Comparison of ENCODE assay signal across 20 cellular contexts in genomic region chr6:127346512-127346911, GRCh38.
"Had no signal": no experiment of that assay in that cellular context is flagged by ENCODE, and none has a peak within 500 bp of the region (broad histone marks: within the 10 kb centered on the region; RNA-seq: fewer than 3 reads in every experiment).

No MANE protein-coding gene starts in this region.

- H3K27me3 Mint-ChIP-seq: activated B cell treated with CpG ODN at 0.5 μM for 24 hours; activated CD4-positive, alpha-beta memory T cell treated with anti-CD3 and anti-CD28 coated beads, Interleukin-2, amount 10 ng/mL, durations not matched to agents 7 days and 5 days; activated naive CD8-positive, alpha-beta T cell treated with anti-CD3 and anti-CD28 coated beads, Interleukin-2, amount 10 ng/mL, durations not matched to agents 7 days and 5 days; activated T-helper 17 cell treated with anti-CD3 and anti-CD28 coated beads, Interleukin-2, amount 50 U/mL, for 72 hours; naive B cell; stimulated activated memory B cell treated with anti-CD40 and anti-IgM and Interleukin-4, amounts not matched to agents 10 μg/mL and 1 μg/mL and 100 μg/mL, for 72 hours had no signal

- ATAC-seq: activated T-helper 17 cell treated with anti-CD3 and anti-CD28 coated beads, Interleukin-2, amount 50 U/mL, for 72 hours; gastrocnemius medialis; stimulated activated memory B cell treated with anti-CD40 and anti-IgM and Interleukin-4, amounts not matched to agents 10 μg/mL and 1 μg/mL and 100 μg/mL, for 72 hours had no signal

- H3K36me3 ChIP-seq: gastrocnemius medialis, pancreas, right lobe of liver had no signal

- H3K27ac ChIP-seq: gastrocnemius medialis, pancreas, right lobe of liver had no signal

- H3K9me3 ChIP-seq: body of pancreas, gastrocnemius medialis, pancreas, right lobe of liver had no signal

- FAIRE-seq: keratinocyte, pancreas, small intestine had no signal

- H3K4me3 Mint-ChIP-seq: activated B cell treated with CpG ODN at 0.5 μM for 24 hours; activated CD4-positive, alpha-beta memory T cell treated with anti-CD3 and anti-CD28 coated beads, Interleukin-2, amount 10 ng/mL, durations not matched to agents 7 days and 5 days; activated naive CD8-positive, alpha-beta T cell treated with anti-CD3 and anti-CD28 coated beads, Interleukin-2, amount 10 ng/mL, durations not matched to agents 7 days and 5 days; activated T-helper 17 cell treated with anti-CD3 and anti-CD28 coated beads, Interleukin-2, amount 50 U/mL, for 72 hours; stimulated activated memory B cell treated with anti-CD40 and anti-IgM and Interleukin-4, amounts not matched to agents 10 μg/mL and 1 μg/mL and 100 μg/mL, for 72 hours had no signal

- H3K27ac Mint-ChIP-seq: activated B cell treated with CpG ODN at 0.5 μM for 24 hours; activated CD4-positive, alpha-beta memory T cell treated with anti-CD3 and anti-CD28 coated beads, Interleukin-2, amount 10 ng/mL, durations not matched to agents 7 days and 5 days; activated naive CD8-positive, alpha-beta T cell treated with anti-CD3 and anti-CD28 coated beads, Interleukin-2, amount 10 ng/mL, durations not matched to agents 7 days and 5 days; activated T-helper 17 cell treated with anti-CD3 and anti-CD28 coated beads, Interleukin-2, amount 50 U/mL, for 72 hours; stimulated activated memory B cell treated with anti-CD40 and anti-IgM and Interleukin-4, amounts not matched to agents 10 μg/mL and 1 μg/mL and 100 μg/mL, for 72 hours had no signal

- H3K27me3 ChIP-seq: body of pancreas, gastrocnemius medialis, pancreas, right lobe of liver had no signal

- H3K4me3 ChIP-seq: body of pancreas, gastrocnemius medialis, pancreas, right lobe of liver had no signal

- DNase-seq: activated B cell treated with CpG ODN at 0.5 μM for 24 hours; activated CD4-positive, alpha-beta memory T cell treated with anti-CD3 and anti-CD28 coated beads, Interleukin-2, amount 10 ng/mL, durations not matched to agents 7 days and 5 days; activated CD4-positive, alpha-beta T cell treated with anti-CD3 and anti-CD28 coated beads for 48 hours; activated naive CD4-positive, alpha-beta T cell treated with Interleukin-2 at 50 U/mL for 16 hours; activated naive CD8-positive, alpha-beta T cell treated with anti-CD3 and anti-CD28 coated beads, Interleukin-2, amount 10 ng/mL, durations not matched to agents 7 days and 5 days; activated T-cell treated with anti-CD3 and anti-CD28 coated beads, Interleukin-2, amount 50 U/mL, for 1 hour; body of pancreas; caudate nucleus; gastrocnemius medialis; head of caudate nucleus; naive B cell; pancreas; right lobe of liver; small intestine; stimulated activated CD4-positive, alpha-beta T cell treated with anti-CD3 and anti-CD28 coated beads, Interleukin-4, amount 100 ng/mL, for 24 hours; T-helper 1 cell; T-helper 9 cell had no signal

- H3K4me1 Mint-ChIP-seq: activated T-helper 17 cell treated with anti-CD3 and anti-CD28 coated beads, Interleukin-2, amount 50 U/mL, for 72 hours had no signal
